In genomic region chr11:113363406-113363805, GRCh38 we compare ENCODE assay signal across 18 cellular contexts. TPM values are rescaled to one million over a fixed set of nuclear protein-coding genes. Genes with fewer than 3 reads are reported as not detected.
DNase-seq lines count a peak whose midpoint lies in the region; ATAC-seq lines count a peak whose summit lies in the region.
"Had no signal": no experiment of that assay in that cellular context is flagged by ENCODE, and none has a peak within 500 bp of the region (broad histone marks: within the 10 kb centered on the region; RNA-seq: fewer than 3 reads in every experiment).

No MANE protein-coding gene starts in this region.

- H3K9me3 Mint-ChIP-seq in stimulated activated naive CD8-positive, alpha-beta T cell treated with anti-CD3 and anti-CD28 coated beads, Interleukin-15, amount 100 ng/mL, for 72 hours: no peaks in the 10 kb centered on the region
- H3K9me3 Mint-ChIP-seq in activated T-helper 1 cell treated with anti-CD3 and anti-CD28 coated beads, Interleukin-12 subunit alpha, Interleukin-12 subunit beta, Interleukin-2, Interleukin-4 antibody, amounts not matched to agents 30 ng/mL and 10 ng/mL and 1 ng/mL, durations not matched to agents 14 hours and 24 hours and 36 hours: no peaks in the 10 kb centered on the region
- H3K9me3 Mint-ChIP-seq: HFFc6 had no signal

- peaks cover 32% of the 10 kb centered on the region for H3K4me1 Mint-ChIP-seq in stimulated activated naive CD8-positive, alpha-beta T cell treated with anti-CD3 and anti-CD28 coated beads, Interleukin-15, amount 100 ng/mL, for 72 hours
- H3K4me1 Mint-ChIP-seq in activated T-helper 1 cell treated with anti-CD3 and anti-CD28 coated beads, Interleukin-12 subunit alpha, Interleukin-12 subunit beta, Interleukin-2, Interleukin-4 antibody, amounts not matched to agents 30 ng/mL and 10 ng/mL and 1 ng/mL, durations not matched to agents 14 hours and 24 hours and 36 hours (ENCODE audit: low read depth): no peaks in the 10 kb centered on the region

- no peaks in the 10 kb centered on the region for H3K27me3 Mint-ChIP-seq in stimulated activated naive CD8-positive, alpha-beta T cell treated with anti-CD3 and anti-CD28 coated beads, Interleukin-15, amount 100 ng/mL, for 72 hours
- no peaks in the 10 kb centered on the region for H3K27me3 Mint-ChIP-seq in activated T-helper 1 cell treated with anti-CD3 and anti-CD28 coated beads, Interleukin-12 subunit alpha, Interleukin-12 subunit beta, Interleukin-2, Interleukin-4 antibody, amounts not matched to agents 30 ng/mL and 10 ng/mL and 1 ng/mL, durations not matched to agents 14 hours and 24 hours and 36 hours (ENCODE audit: insufficient read depth)

- peak; percentile 47 for ATAC-seq in stimulated activated naive CD8-positive, alpha-beta T cell treated with anti-CD3 and anti-CD28 coated beads, Interleukin-15, amount 100 ng/mL, for 72 hours
- ATAC-seq in stimulated activated naive CD8-positive, alpha-beta T cell treated with anti-CD3 and anti-CD28 coated beads, Interleukin-15, Interleukin-2, amounts not matched to agents 100 U/mL and 50 U/mL, for 24 hours: no peak
- ATAC-seq in HG03039 (IDR thresholded peaks at IDR 0.05; ENCODE audit: unreplicated experiment): no peak

- H3K27ac Mint-ChIP-seq in stimulated activated naive CD8-positive, alpha-beta T cell treated with anti-CD3 and anti-CD28 coated beads, Interleukin-15, amount 100 ng/mL, for 72 hours: no peak overlapping the region
- no peak overlapping the region for H3K27ac Mint-ChIP-seq in activated T-helper 1 cell treated with anti-CD3 and anti-CD28 coated beads, Interleukin-12 subunit alpha, Interleukin-12 subunit beta, Interleukin-2, Interleukin-4 antibody, amounts not matched to agents 30 ng/mL and 10 ng/mL and 1 ng/mL, durations not matched to agents 14 hours and 24 hours and 36 hours
- H3K27ac Mint-ChIP-seq: HFFc6 had no signal

- H3K36me3 Mint-ChIP-seq in activated T-helper 1 cell treated with anti-CD3 and anti-CD28 coated beads, Interleukin-12 subunit alpha, Interleukin-12 subunit beta, Interleukin-2, Interleukin-4 antibody, amounts not matched to agents 30 ng/mL and 10 ng/mL and 1 ng/mL, durations not matched to agents 14 hours and 24 hours and 36 hours (ENCODE audit: low read depth): no peaks in the 10 kb centered on the region

- DNase-seq in stimulated activated naive CD8-positive, alpha-beta T cell treated with anti-CD3 and anti-CD28 coated beads, Interleukin-15, amount 100 ng/mL, for 72 hours: no peak
- no peak for DNase-seq in stimulated activated naive CD8-positive, alpha-beta T cell treated with anti-CD3 and anti-CD28 coated beads, Interleukin-15, Interleukin-2, amounts not matched to agents 100 U/mL and 50 U/mL, for 24 hours
- DNase-seq in SW480 (ENCODE audit: low spot score) (peak; percentile 90), head of caudate nucleus (peak in 28 of 42 donors; percentile 13 to 77 (median 48)), SKM-1 treated with dmso at 0.1 percent for 144 hours (lab: John Stamatoyannopoulos, UW; ENCODE audit: unreplicated experiment) (no peak), GM03348 (ENCODE audit: low spot score) (no peak)
- no peak for DNase-seq in activated T-helper 1 cell treated with anti-CD3 and anti-CD28 coated beads, Interleukin-12 subunit alpha, Interleukin-12 subunit beta, Interleukin-2, Interleukin-4 antibody, amounts not matched to agents 30 ng/mL and 10 ng/mL and 1 ng/mL, durations not matched to agents 14 hours and 24 hours and 36 hours (ENCODE audit: low spot score)
- DNase-seq: Calu3, HFFc6, KBM-7, NCI-H1092 treated with DMSO at 0.1 percent for 48 hours, NCI-H187, NCI-H2171, NCI-H774, Peyer's patch, SHP77 treated with DMSO at 0.1 percent for 48 hours had no signal

- intact Hi-C loops in head of caudate nucleus (cut with DNase I): no loop called here
- intact Hi-C loops in activated T-helper 1 cell treated with anti-CD3 and anti-CD28 coated beads, Interleukin-12 subunit alpha, Interleukin-12 subunit beta, Interleukin-2, Interleukin-4 antibody, amounts not matched to agents 30 ng/mL and 10 ng/mL and 1 ng/mL, durations not matched to agents 14 hours and 24 hours and 36 hours (cut with micrococcal nuclease): no loop called here

- no peak overlapping the region for H3K4me3 Mint-ChIP-seq in stimulated activated naive CD8-positive, alpha-beta T cell treated with anti-CD3 and anti-CD28 coated beads, Interleukin-15, amount 100 ng/mL, for 72 hours
- H3K4me3 Mint-ChIP-seq in activated T-helper 1 cell treated with anti-CD3 and anti-CD28 coated beads, Interleukin-12 subunit alpha, Interleukin-12 subunit beta, Interleukin-2, Interleukin-4 antibody, amounts not matched to agents 30 ng/mL and 10 ng/mL and 1 ng/mL, durations not matched to agents 14 hours and 24 hours and 36 hours: no peak overlapping the region
- H3K4me3 Mint-ChIP-seq: HFFc6 had no signal

RNA-seq across cellular contexts. Expression of gene ANKK1, which starts 24.2 kb away (rescaled TPM):
- total RNA-seq in activated T-helper 1 cell treated with anti-CD3 and anti-CD28 coated beads, Interleukin-12 subunit alpha, Interleukin-12 subunit beta, Interleukin-2, Interleukin-4 antibody, amounts not matched to agents 30 ng/mL and 10 ng/mL and 1 ng/mL, durations not matched to agents 14 hours and 24 hours and 36 hours: not detected in 2 replicates
- total RNA-seq: H1, HFFc6 had no signal

RNA-seq across cellular contexts. Expression of gene TTC12, which starts 49.0 kb away (rescaled TPM):
- 7.4 and 8.5 TPM in 2 replicates for total RNA-seq in activated T-helper 1 cell treated with anti-CD3 and anti-CD28 coated beads, Interleukin-12 subunit alpha, Interleukin-12 subunit beta, Interleukin-2, Interleukin-4 antibody, amounts not matched to agents 30 ng/mL and 10 ng/mL and 1 ng/mL, durations not matched to agents 14 hours and 24 hours and 36 hours

Comparison
In these comparisons a context has a peak if more than half of its experiments do, and no peak if none do; other contexts are left out.
1. DNase-seq: peak in SW480 (single experiment) and head of caudate nucleus (28 of 42); none in stimulated activated naive CD8-positive, alpha-beta T cell treated with anti-CD3 and anti-CD28 coated beads, Interleukin-15, amount 100 ng/mL, for 72 hours (0 of 2), stimulated activated naive CD8-positive, alpha-beta T cell treated with anti-CD3 and anti-CD28 coated beads, Interleukin-15, Interleukin-2, amounts not matched to agents 100 U/mL and 50 U/mL, for 24 hours (single experiment), SKM-1 treated with dmso at 0.1 percent for 144 hours (single experiment), activated T-helper 1 cell treated with anti-CD3 and anti-CD28 coated beads, Interleukin-12 subunit alpha, Interleukin-12 subunit beta, Interleukin-2, Interleukin-4 antibody, amounts not matched to agents 30 ng/mL and 10 ng/mL and 1 ng/mL, durations not matched to agents 14 hours and 24 hours and 36 hours (single experiment) and GM03348 (single experiment).